ENCODE assay signal across 17 cellular contexts in the genomic region with DNA sequence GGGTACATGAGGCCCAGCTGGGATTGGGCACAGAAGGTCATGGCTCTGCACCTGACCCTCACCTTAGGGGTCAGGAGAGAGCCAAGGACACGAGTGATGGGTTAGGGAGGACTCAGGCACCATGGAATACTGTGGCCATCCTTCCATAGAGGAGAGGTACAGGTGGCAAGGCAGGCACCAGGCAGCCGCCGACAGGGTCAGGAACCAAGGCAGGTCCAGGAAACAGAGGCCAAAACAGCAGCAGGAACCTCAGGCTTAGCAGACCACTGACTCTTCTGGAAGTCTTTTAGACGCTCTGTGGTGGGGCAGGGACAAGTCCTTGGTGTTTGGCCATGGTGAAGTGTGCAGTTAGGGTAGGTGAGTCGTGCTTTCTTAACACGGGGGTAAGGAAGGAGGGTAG.
DNase-seq lines count a peak whose midpoint lies in the region; ATAC-seq and TF ChIP-seq lines count a peak whose summit lies in the region.
"Had no signal": no experiment of that assay in that cellular context is flagged by ENCODE, and none has a peak within 500 bp of the region (broad histone marks: within the 10 kb centered on the region; RNA-seq: fewer than 3 reads in every experiment).

No MANE protein-coding gene starts in this region.

- H4K91ac ChIP-seq in H9 (ENCODE audit: insufficient read length, low read depth, low read length) (no peak overlapping the region), neuronal stem cell (ENCODE audit: low read depth, low read length, poor library complexity) (no peak overlapping the region)

- no peak overlapping the region for H2AFZ ChIP-seq in H9 (ENCODE audit: low read length)
- no peak overlapping the region for H2AFZ ChIP-seq in neuronal stem cell (ENCODE audit: low read length)
- H2AFZ ChIP-seq: GM23338 had no signal

- intact Hi-C loops in posterior cingulate gyrus (cut with DNase I), result no loop called here

- H2AK5ac ChIP-seq in H9 (ENCODE audit: insufficient read length, low read length) (no peak overlapping the region), neuronal stem cell (ENCODE audit: low read depth, low read length) (no peak overlapping the region)

- H2BK120ac ChIP-seq in H9 (ENCODE audit: low read depth, low read length, poor library complexity, severe bottlenecking) (no peak overlapping the region), neuronal stem cell (ENCODE audit: low read depth, low read length) (no peak overlapping the region)

- no peak overlapping the region for H2BK5ac ChIP-seq in H9 (ENCODE audit: insufficient read length, low read length)
- H2BK5ac ChIP-seq in neuronal stem cell (ENCODE audit: low read length), result no peak overlapping the region

- no CpG with 5 or more reads among the region's 6 CpGs for WGBS in H9 (ENCODE audit: extremely low coverage, insufficient read length, low lambda C conversion rate)
- WGBS in neuronal stem cell (ENCODE audit: extremely low coverage in 2 of 2, insufficient read length in 2 of 2, insufficient replicate concordance in 1 of 2), 2 donors, result no CpG with 5 or more reads among the region's 6 CpGs

- H4K20me1 ChIP-seq in H9 (ENCODE audit: control insufficient read depth, insufficient read depth, insufficient read length), result no peaks in the 10 kb centered on the region

- H3K23ac ChIP-seq in H9 (ENCODE audit: insufficient read length, low read depth, low read length) (no peak overlapping the region), neuronal stem cell (ENCODE audit: low read depth, low read length, poor library complexity) (no peak overlapping the region)

- H3K4me2 ChIP-seq in H9 (ENCODE audit: insufficient read depth, insufficient read length, low read length) (no peak overlapping the region), neuronal stem cell (ENCODE audit: insufficient read depth, low read length, poor library complexity, severe bottlenecking) (no peak overlapping the region)
- H3K4me2 ChIP-seq: GM23338 had no signal

- peak; percentile 17 for DNase-seq in H9
- DNase-seq in central memory CD8-positive, alpha-beta T cell (ENCODE audit: low spot score in 2 of 2), result no peak
- DNase-seq in neuronal stem cell (ENCODE audit: low spot score), result no peak
- DNase-seq in stimulated activated effector memory CD8-positive, alpha-beta T cell treated with anti-CD3 and anti-CD28 coated beads, Interleukin-12 subunit alpha, Interleukin-12 subunit beta, amount 100 ng/mL, for 72 hours (ENCODE audit: low spot score in 2 of 2), result no peak
- DNase-seq in posterior cingulate gyrus, result no peak
- DNase-seq in activated T-cell treated with anti-CD3 and anti-CD28 coated beads, Interleukin-2, amount 50 U/mL, for 48 hours, result no peak
- DNase-seq in activated naive CD8-positive, alpha-beta T cell treated with anti-CD3 and anti-CD28 coated beads, Interleukin-2, amount 50 U/mL, for 24 hours, result no peak
- DNase-seq: C1 segment of cervical spinal cord; Calu3; CD4-positive, alpha-beta memory T cell; COR-L47; DMS53; DMS79 treated with DMSO at 0.1 percent for 48 hours; GF-D8; HFFc6 had no signal

- no peaks in the 10 kb centered on the region for H3K9me3 Mint-ChIP-seq in H9
- no peaks in the 10 kb centered on the region for H3K9me3 Mint-ChIP-seq in central memory CD8-positive, alpha-beta T cell
- no peaks in the 10 kb centered on the region for H3K9me3 Mint-ChIP-seq in stimulated activated effector memory CD8-positive, alpha-beta T cell treated with anti-CD3 and anti-CD28 coated beads, Interleukin-12 subunit alpha, Interleukin-12 subunit beta, amount 100 ng/mL, for 72 hours
- H3K9me3 Mint-ChIP-seq in activated naive CD8-positive, alpha-beta T cell treated with anti-CD3 and anti-CD28 coated beads, Interleukin-2, amount 50 U/mL, for 24 hours, result no peaks in the 10 kb centered on the region
- H3K9me3 Mint-ChIP-seq: CD4-positive, alpha-beta memory T cell; GM23338; HFFc6 had no signal

- H3K14ac ChIP-seq in H9 (ENCODE audit: insufficient read depth, low read length), result no peak overlapping the region
- peak overlapping the region; percentile 32 for H3K14ac ChIP-seq in neuronal stem cell (ENCODE audit: low read length)

- no peak overlapping the region for H2BK20ac ChIP-seq in H9 (ENCODE audit: low read depth, low read length, poor library complexity, severe bottlenecking)

- H3K36me3 Mint-ChIP-seq in H9 (ENCODE audit: insufficient read depth in 1 of 3, low read depth in 3 of 3), result peaks cover 0 to 6% (median 4%) of the 10 kb centered on the region in 3 experiments; a peak in 5 of 7 replicates
- H3K36me3 Mint-ChIP-seq in central memory CD8-positive, alpha-beta T cell (ENCODE audit: insufficient read depth), result no peaks in the 10 kb centered on the region
- H3K36me3 Mint-ChIP-seq in stimulated activated effector memory CD8-positive, alpha-beta T cell treated with anti-CD3 and anti-CD28 coated beads, Interleukin-12 subunit alpha, Interleukin-12 subunit beta, amount 100 ng/mL, for 72 hours, result no peaks in the 10 kb centered on the region
- no peaks in the 10 kb centered on the region for H3K36me3 Mint-ChIP-seq in activated naive CD8-positive, alpha-beta T cell treated with anti-CD3 and anti-CD28 coated beads, Interleukin-2, amount 50 U/mL, for 24 hours (ENCODE audit: low read depth)
- H3K36me3 Mint-ChIP-seq: CD4-positive, alpha-beta memory T cell had no signal

- H3K4me3 ChIP-seq in neuronal stem cell (ENCODE audit: low read length in 2 of 2), result no peak overlapping the region
- H3K4me3 ChIP-seq: GM23338, HAP-1 had no signal

- TF ChIP-seq CTCF in H9 (conservative IDR thresholded peaks at IDR 0.05), result no peak

- H3K9ac ChIP-seq in H9 (ENCODE audit: extremely low read depth, insufficient read length, low read length) (no peak overlapping the region), neuronal stem cell (ENCODE audit: low read depth, low read length, poor library complexity) (no peak overlapping the region)

- H3K23me2 ChIP-seq in H9 (ENCODE audit: insufficient read length, low read depth, low read length, poor library complexity, severe bottlenecking), result no peaks in the 10 kb centered on the region

- H3K27me3 Mint-ChIP-seq in H9 (ENCODE audit: low read depth), result no peaks in the 10 kb centered on the region
- peaks cover 25% of the 10 kb centered on the region for H3K27me3 Mint-ChIP-seq in central memory CD8-positive, alpha-beta T cell
- no peaks in the 10 kb centered on the region for H3K27me3 Mint-ChIP-seq in activated naive CD8-positive, alpha-beta T cell treated with anti-CD3 and anti-CD28 coated beads, Interleukin-2, amount 50 U/mL, for 24 hours

- H3K27ac ChIP-seq in H9 (ENCODE audit: insufficient read length, low read depth, low read length), result no peak overlapping the region
- no peak overlapping the region for H3K27ac ChIP-seq in neuronal stem cell (replicated peaks; ENCODE audit: low read length)

- H3T11ph ChIP-seq in H9 (ENCODE audit: low read length), result no peak overlapping the region

- peaks cover 0 to 6% of the 10 kb centered on the region in 2 donors for H3K36me3 ChIP-seq in neuronal stem cell (replicated peaks in 1 of 2; ENCODE audit: control insufficient read depth in 2 of 2, insufficient read depth in 2 of 2, low read length in 2 of 2)
- H3K36me3 ChIP-seq: HAP-1 had no signal

- H3K27me3 ChIP-seq in H9 (ENCODE audit: insufficient read depth, low read length) (no peaks in the 10 kb centered on the region), neuronal stem cell (ENCODE audit: control insufficient read depth in 3 of 3, insufficient read depth in 3 of 3, low read depth in 1 of 3, low read length in 3 of 3) (no peaks in the 10 kb centered on the region)

- no peak overlapping the region for H3K4me3 Mint-ChIP-seq in H9
- no peak overlapping the region for H3K4me3 Mint-ChIP-seq in central memory CD8-positive, alpha-beta T cell
- H3K4me3 Mint-ChIP-seq in stimulated activated effector memory CD8-positive, alpha-beta T cell treated with anti-CD3 and anti-CD28 coated beads, Interleukin-12 subunit alpha, Interleukin-12 subunit beta, amount 100 ng/mL, for 72 hours, result no peak overlapping the region
- H3K4me3 Mint-ChIP-seq in activated naive CD8-positive, alpha-beta T cell treated with anti-CD3 and anti-CD28 coated beads, Interleukin-2, amount 50 U/mL, for 24 hours, result no peak overlapping the region
- H3K4me3 Mint-ChIP-seq: CD4-positive, alpha-beta memory T cell; GM23338; HFFc6 had no signal

- peak overlapping the region in 2 of 3 experiments; percentile 14 to 63; a peak in 3 of 7 replicates for H3K27ac Mint-ChIP-seq in H9
- H3K27ac Mint-ChIP-seq in central memory CD8-positive, alpha-beta T cell (ENCODE audit: low read depth), result no peak overlapping the region
- H3K27ac Mint-ChIP-seq in stimulated activated effector memory CD8-positive, alpha-beta T cell treated with anti-CD3 and anti-CD28 coated beads, Interleukin-12 subunit alpha, Interleukin-12 subunit beta, amount 100 ng/mL, for 72 hours, result no peak overlapping the region
- no peak overlapping the region for H3K27ac Mint-ChIP-seq in activated naive CD8-positive, alpha-beta T cell treated with anti-CD3 and anti-CD28 coated beads, Interleukin-2, amount 50 U/mL, for 24 hours
- H3K27ac Mint-ChIP-seq: CD4-positive, alpha-beta memory T cell; GM23338; HFFc6 had no signal

- no peak overlapping the region for H3K56ac ChIP-seq in H9 (ENCODE audit: insufficient read length, low read depth, low read length)

- H3K4ac ChIP-seq in H9 (ENCODE audit: low read depth, low read length), result no peak overlapping the region
- no peak overlapping the region for H3K4ac ChIP-seq in neuronal stem cell (ENCODE audit: low read length)

- no peak overlapping the region for H4K5ac ChIP-seq in H9 (ENCODE audit: insufficient read length, low read depth, low read length)

- H2BK12ac ChIP-seq in H9 (ENCODE audit: insufficient read length, low read depth, low read length) (no peak overlapping the region), neuronal stem cell (ENCODE audit: low read length) (no peak overlapping the region)

- peak; percentile 14 for ATAC-seq in central memory CD8-positive, alpha-beta T cell (replicated peaks; ENCODE audit: extremely low read depth, poor library complexity, severe bottlenecking)
- peak; percentile 47 for ATAC-seq in stimulated activated effector memory CD8-positive, alpha-beta T cell treated with anti-CD3 and anti-CD28 coated beads, Interleukin-12 subunit alpha, Interleukin-12 subunit beta, amount 100 ng/mL, for 72 hours
- ATAC-seq in activated naive CD8-positive, alpha-beta T cell treated with anti-CD3 and anti-CD28 coated beads, Interleukin-2, amount 50 U/mL, for 24 hours, result no peak
- ATAC-seq: GM23338 had no signal

- H4K8ac ChIP-seq in H9 (replicated peaks; ENCODE audit: insufficient read length, low read depth, low read length) (no peak overlapping the region), neuronal stem cell (ENCODE audit: low read depth, low read length) (no peak overlapping the region)

- no peaks in the 10 kb centered on the region for H3K9me3 ChIP-seq in H9 (ENCODE audit: control insufficient read depth, low read depth, low read length)
- no peaks in the 10 kb centered on the region for H3K9me3 ChIP-seq in neuronal stem cell (replicated peaks in 1 of 2; ENCODE audit: control insufficient read depth in 2 of 2, insufficient read depth in 1 of 2, low read depth in 1 of 2, low read length in 2 of 2)
- H3K9me3 ChIP-seq: HAP-1 had no signal

- H3K79me1 ChIP-seq in H9 (ENCODE audit: insufficient read depth, low read depth, low read length, poor library complexity, severe bottlenecking) (no peaks in the 10 kb centered on the region), neuronal stem cell (ENCODE audit: low read depth, low read length) (no peaks in the 10 kb centered on the region)

- H3K79me2 ChIP-seq in H9 (ENCODE audit: insufficient read depth, low read length), result peaks cover 2% of the 10 kb centered on the region; the same call in 1 of the 2 replicates

- no peak overlapping the region for H2BK15ac ChIP-seq in H9 (ENCODE audit: low read depth, low read length)
- no peak overlapping the region for H2BK15ac ChIP-seq in neuronal stem cell (ENCODE audit: low read length)

- no peaks in the 10 kb centered on the region; the same call in 1 of the 2 replicates for H3K4me1 ChIP-seq in H9 (ENCODE audit: insufficient read depth, low read length)
- H3K4me1 ChIP-seq in neuronal stem cell (ENCODE audit: control insufficient read depth in 2 of 2, insufficient read depth in 1 of 2, low read depth in 1 of 2, low read length in 2 of 2), result peaks cover 6 to 14% of the 10 kb centered on the region in 2 donors
- H3K4me1 ChIP-seq: HAP-1 had no signal

- peaks cover 25 to 35% of the 10 kb centered on the region in 2 experiments for H3K4me1 Mint-ChIP-seq in H9
- no peaks in the 10 kb centered on the region for H3K4me1 Mint-ChIP-seq in central memory CD8-positive, alpha-beta T cell
- H3K4me1 Mint-ChIP-seq in stimulated activated effector memory CD8-positive, alpha-beta T cell treated with anti-CD3 and anti-CD28 coated beads, Interleukin-12 subunit alpha, Interleukin-12 subunit beta, amount 100 ng/mL, for 72 hours, result no peaks in the 10 kb centered on the region
- no peaks in the 10 kb centered on the region for H3K4me1 Mint-ChIP-seq in activated naive CD8-positive, alpha-beta T cell treated with anti-CD3 and anti-CD28 coated beads, Interleukin-2, amount 50 U/mL, for 24 hours
- H3K4me1 Mint-ChIP-seq: CD4-positive, alpha-beta memory T cell had no signal

- H3K18ac ChIP-seq in H9 (ENCODE audit: insufficient read length, low read depth, low read length) (no peak overlapping the region), neuronal stem cell (ENCODE audit: low read length) (no peak overlapping the region)

Comparison
In these comparisons a context has a peak if more than half of its experiments do, and no peak if none do; other contexts are left out.
1. H3K27ac Mint-ChIP-seq: peak in H9 (2 of 3); none in central memory CD8-positive, alpha-beta T cell (single experiment), stimulated activated effector memory CD8-positive, alpha-beta T cell treated with anti-CD3 and anti-CD28 coated beads, Interleukin-12 subunit alpha, Interleukin-12 subunit beta, amount 100 ng/mL, for 72 hours (single experiment) and activated naive CD8-positive, alpha-beta T cell treated with anti-CD3 and anti-CD28 coated beads, Interleukin-2, amount 50 U/mL, for 24 hours (single experiment).